8 cellular contexts compared by ENCODE assay signal in the genomic region with DNA sequence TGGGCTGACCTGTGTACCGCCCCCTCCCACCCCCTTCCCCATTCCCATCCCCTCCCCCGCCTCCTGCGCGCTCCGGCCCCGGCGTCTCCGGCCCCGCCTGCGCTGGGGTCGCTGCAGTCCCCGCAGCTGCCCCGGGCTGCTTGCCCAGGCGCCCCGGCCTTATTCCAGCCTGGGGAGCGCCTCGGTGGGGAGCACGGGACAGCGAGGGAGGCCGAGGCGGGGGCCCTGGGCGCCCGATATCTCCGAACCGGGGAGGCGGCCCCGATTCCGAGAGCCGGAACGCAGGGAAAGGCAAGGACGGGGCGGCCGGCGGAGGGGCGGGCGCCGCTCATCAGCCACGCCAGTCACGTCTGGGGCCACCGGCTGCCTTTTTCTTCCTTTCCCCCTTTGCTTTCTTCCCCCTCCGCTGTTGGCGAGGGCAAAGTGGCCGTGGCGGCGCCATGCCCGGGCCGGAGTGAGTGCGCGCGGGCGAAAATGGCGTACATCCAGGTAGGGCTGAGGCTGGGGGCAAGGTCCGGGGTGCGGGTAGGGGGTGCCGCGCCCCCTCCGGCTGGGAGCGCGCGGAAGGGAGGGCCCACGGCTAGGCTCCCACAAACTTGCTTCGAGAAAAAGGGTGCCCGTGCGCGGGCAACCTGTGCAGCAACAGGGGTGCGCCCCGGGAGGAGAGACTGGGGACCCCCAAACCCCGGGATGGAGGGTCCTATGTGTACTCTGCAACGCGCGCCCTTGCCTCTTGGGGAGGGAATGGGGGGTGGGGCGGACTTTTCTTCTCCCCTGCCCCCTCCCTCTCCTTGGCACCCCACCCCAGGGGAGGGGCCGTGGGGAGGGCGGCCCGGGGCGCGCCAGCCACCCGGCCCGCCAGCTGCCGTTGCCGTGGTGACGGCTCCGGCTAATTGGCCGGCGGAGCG. TPM values are rescaled to one million over a fixed set of nuclear protein-coding genes. Genes with fewer than 3 reads are reported as not detected.
DNase-seq lines count a peak whose midpoint lies in the region; ATAC-seq, FAIRE-seq and TF ChIP-seq lines count a peak whose summit lies in the region.

Gene SYT17 (plus strand): TSS at position 68 of the 908 bp plus-strand sequence. CDS start 407 bp downstream, at position 475.

- no peak for TF ChIP-seq EP300 in Ishikawa (IDR thresholded peaks at IDR 0.05; ENCODE audit: borderline replicate concordance)

- H3K27me3 ChIP-seq in iPS DF 6.9 (ENCODE audit: control insufficient read depth, insufficient read depth, low read length) (peaks cover 6% of the 10 kb centered on the region; the same call in 1 of the 2 replicates), small intestine (ENCODE audit: control insufficient read depth in 2 of 2, insufficient read depth in 2 of 2, low read length in 2 of 2) (no peaks in the 10 kb centered on the region)

- no peaks in the 10 kb centered on the region for H3K36me3 Mint-ChIP-seq in activated T-helper 2 cell treated with anti-CD3 and anti-CD28 coated beads, Interferon-gamma antibody, Interleukin-2, Interleukin-4, amounts not matched to agents 10 μg/mL and 5 μg/mL and 100 μg/mL, durations not matched to agents 14 hours and 24 hours and 36 hours (ENCODE audit: low read depth)

- no CpG with 5 or more reads among the region's 86 CpGs for WGBS in iPS DF 6.9 (ENCODE audit: insufficient coverage, insufficient read length)
- 1 to 2% (median 1%) methylated on average over 50 to 86 of the region's 86 CpGs for WGBS in small intestine, 3 donors

- no peak within 1 kb of the TSS for H3K27ac ChIP-seq in iPS DF 6.9 (ENCODE audit: low read length)
- no peak within 1 kb of the TSS for H3K27ac ChIP-seq in small intestine (ENCODE audit: low read depth in 1 of 2, low read length in 1 of 2)

- no peak for ATAC-seq in HG03460 (IDR thresholded peaks at IDR 0.05; ENCODE audit: unreplicated experiment)
- ATAC-seq in GM18861 (IDR thresholded peaks at IDR 0.05; ENCODE audit: unreplicated experiment), result no peak

- intact Hi-C loops in activated T-helper 2 cell treated with anti-CD3 and anti-CD28 coated beads, Interferon-gamma antibody, Interleukin-2, Interleukin-4, amounts not matched to agents 10 μg/mL and 5 μg/mL and 100 μg/mL, durations not matched to agents 14 hours and 24 hours and 36 hours (cut with micrococcal nuclease), result no loop called here

- H3K9me3 ChIP-seq in iPS DF 6.9 (ENCODE audit: control insufficient read depth, insufficient read depth, low read length), result no peaks in the 10 kb centered on the region
- no peaks in the 10 kb centered on the region for H3K9me3 ChIP-seq in small intestine (ENCODE audit: control insufficient read depth, low read depth)

- H3K27ac Mint-ChIP-seq in activated T-helper 2 cell treated with anti-CD3 and anti-CD28 coated beads, Interferon-gamma antibody, Interleukin-2, Interleukin-4, amounts not matched to agents 10 μg/mL and 5 μg/mL and 100 μg/mL, durations not matched to agents 14 hours and 24 hours and 36 hours, result no peak within 1 kb of the TSS

- peaks cover 2% of the 10 kb centered on the region for H3K4me1 ChIP-seq in iPS DF 6.9 (ENCODE audit: control insufficient read depth, insufficient read depth, low read length)
- no peaks in the 10 kb centered on the region for H3K4me1 ChIP-seq in small intestine (ENCODE audit: control insufficient read depth in 2 of 2, insufficient read depth in 1 of 2, low read depth in 1 of 2, low read length in 1 of 2)

- peaks cover 1% of the 10 kb centered on the region for H3K9me3 Mint-ChIP-seq in activated T-helper 2 cell treated with anti-CD3 and anti-CD28 coated beads, Interferon-gamma antibody, Interleukin-2, Interleukin-4, amounts not matched to agents 10 μg/mL and 5 μg/mL and 100 μg/mL, durations not matched to agents 14 hours and 24 hours and 36 hours

- H3K4me3 Mint-ChIP-seq in activated T-helper 2 cell treated with anti-CD3 and anti-CD28 coated beads, Interferon-gamma antibody, Interleukin-2, Interleukin-4, amounts not matched to agents 10 μg/mL and 5 μg/mL and 100 μg/mL, durations not matched to agents 14 hours and 24 hours and 36 hours (ENCODE audit: low read depth), result peak within 1 kb of the TSS; percentile 33

- H3K36me3 ChIP-seq in iPS DF 6.9 (ENCODE audit: control insufficient read depth, insufficient read depth, low read length), result no peaks in the 10 kb centered on the region
- no peaks in the 10 kb centered on the region for H3K36me3 ChIP-seq in small intestine (ENCODE audit: control insufficient read depth in 2 of 2, insufficient read depth in 2 of 2, low read length in 2 of 2)

- FAIRE-seq in small intestine (lab: Jason Lieb, UNC), result no peak

- H3K4me3 ChIP-seq in iPS DF 6.9 (ENCODE audit: low read length) (peak within 1 kb of the TSS; percentile 96), small intestine (ENCODE audit: low read depth in 1 of 2, low read length in 2 of 2) (peak within 1 kb of the TSS in 1 of 2 donors; percentile 60)

- peak; percentile 57 for DNase-seq in Ammon's horn (ENCODE audit: low spot score)
- DNase-seq in activated T-helper 2 cell treated with anti-CD3 and anti-CD28 coated beads, Interferon-gamma antibody, Interleukin-2, Interleukin-4, amounts not matched to agents 10 μg/mL and 5 μg/mL and 100 μg/mL, durations not matched to agents 14 hours and 24 hours and 36 hours (ENCODE audit: low spot score), result no peak
- DNase-seq in iPS DF 6.9 (ENCODE audit: low read depth, low spot score), result no peak
- peak; percentile 55 for DNase-seq in small intestine
- DNase-seq in stimulated activated naive CD4-positive, alpha-beta T cell treated with Interleukin-2 at 50 U/mL for 16 hours (lab: John Stamatoyannopoulos, UW), result no peak

- H3K27me3 Mint-ChIP-seq in activated T-helper 2 cell treated with anti-CD3 and anti-CD28 coated beads, Interferon-gamma antibody, Interleukin-2, Interleukin-4, amounts not matched to agents 10 μg/mL and 5 μg/mL and 100 μg/mL, durations not matched to agents 14 hours and 24 hours and 36 hours (ENCODE audit: low read depth), result peaks cover 27% of the 10 kb centered on the region

- H3K4me1 Mint-ChIP-seq in activated T-helper 2 cell treated with anti-CD3 and anti-CD28 coated beads, Interferon-gamma antibody, Interleukin-2, Interleukin-4, amounts not matched to agents 10 μg/mL and 5 μg/mL and 100 μg/mL, durations not matched to agents 14 hours and 24 hours and 36 hours (ENCODE audit: low read depth), result no peaks in the 10 kb centered on the region

- TF ChIP-seq RAD21 in Ishikawa (IDR thresholded peaks at IDR 0.05; ENCODE audit: low read depth), result no peak

TF ChIP-seq in Ishikawa, 13 proteins besides CTCF, POLR2A, EP300 and RAD21:
- no peak; the same call in 1 of the 2 replicates for TF ChIP-seq TAF1 (IDR thresholded peaks at IDR 0.05; ENCODE audit: low read depth)
- no peak for TF ChIP-seq CREB1 (IDR thresholded peaks at IDR 0.05; ENCODE audit: low read depth)
- no peak for TF ChIP-seq CEBPB (IDR thresholded peaks at IDR 0.05)
- peak; percentile 73; the same call in 1 of the 2 replicates for TF ChIP-seq ZBTB7A (IDR thresholded peaks at IDR 0.05; ENCODE audit: low read depth)
- TF ChIP-seq, protein P1, sequence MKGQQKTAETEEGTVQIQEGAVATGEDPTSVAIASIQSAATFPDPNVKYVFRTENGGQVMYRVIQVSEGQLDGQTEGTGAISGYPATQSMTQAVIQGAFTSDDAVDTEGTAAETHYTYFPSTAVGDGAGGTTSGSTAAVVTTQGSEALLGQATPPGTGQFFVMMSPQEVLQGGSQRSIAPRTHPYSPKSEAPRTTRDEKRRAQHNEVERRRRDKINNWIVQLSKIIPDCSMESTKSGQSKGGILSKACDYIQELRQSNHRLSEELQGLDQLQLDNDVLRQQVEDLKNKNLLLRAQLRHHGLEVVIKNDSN (IDR thresholded peaks at IDR 0.05), result no peak
- TF ChIP-seq EGR1 (IDR thresholded peaks at IDR 0.05), result no peak
- TF ChIP-seq FOXM1 (IDR thresholded peaks at IDR 0.05; ENCODE audit: borderline replicate concordance, low read depth), result no peak
- no peak for TF ChIP-seq TEAD4 (IDR thresholded peaks at IDR 0.05)
- peak; percentile 66 for TF ChIP-seq YY1 (IDR thresholded peaks at IDR 0.05; ENCODE audit: low read depth)
- TF ChIP-seq TCF12 (IDR thresholded peaks at IDR 0.05; ENCODE audit: low read depth), result peak; percentile 47; the same call in 1 of the 2 replicates
TF ChIP-seq in Ishikawa: peak in this region for 3.

RNA-seq across cellular contexts. Expression of gene SYT17, which starts in this region (rescaled TPM):
- 0.34 and 0.57 TPM in 2 replicates for total RNA-seq in activated T-helper 2 cell treated with anti-CD3 and anti-CD28 coated beads, Interferon-gamma antibody, Interleukin-2, Interleukin-4, amounts not matched to agents 10 μg/mL and 5 μg/mL and 100 μg/mL, durations not matched to agents 14 hours and 24 hours and 36 hours
- 1 to 10 TPM; 1.8 to 4.1 (median 2.5) TPM for polyA plus RNA-seq in small intestine

Comparison
In these comparisons a context has a peak if more than half of its experiments do, and no peak if none do; other contexts are left out.
1. DNase-seq: peak in Ammon's horn (single experiment) and small intestine (single experiment); none in activated T-helper 2 cell treated with anti-CD3 and anti-CD28 coated beads, Interferon-gamma antibody, Interleukin-2, Interleukin-4, amounts not matched to agents 10 μg/mL and 5 μg/mL and 100 μg/mL, durations not matched to agents 14 hours and 24 hours and 36 hours (single experiment), iPS DF 6.9 (single experiment) and stimulated activated naive CD4-positive, alpha-beta T cell treated with Interleukin-2 at 50 U/mL for 16 hours (single experiment).